Comparison of ENCODE assay signal across 2 cellular contexts in genomic region chr1:23578311-23578996, GRCh38.
TF ChIP-seq lines count a peak whose summit lies in the region.

No MANE protein-coding gene starts in this region.

TF ChIP-seq in HCT116, 20 proteins besides CTCF, POLR2A, EP300 and RAD21:
- no peak for TF ChIP-seq ZFX (IDR thresholded peaks at IDR 0.05)
- TF ChIP-seq MAX (IDR thresholded peaks at IDR 0.05): no peak

TF ChIP-seq in K562, 482 proteins besides CTCF, POLR2A, EP300 and RAD21 (continues in another document):
- TF ChIP-seq RBFOX2 (IDR thresholded peaks at IDR 0.05; ENCODE audit: low read depth, low read length): no peak
- no peak for TF ChIP-seq CREB1 (IDR thresholded peaks at IDR 0.05)
- no peak for TF ChIP-seq CREB1 (CRISPR knock-in tag; IDR thresholded peaks at IDR 0.05)
- peak; percentile 15 for TF ChIP-seq CHD4 (IDR thresholded peaks at IDR 0.05; ENCODE audit: insufficient read depth, insufficient replicate concordance, low read depth, low read length, poor library complexity, severe bottlenecking)
- TF ChIP-seq HDAC2 (IDR thresholded peaks at IDR 0.05): peak; percentile 13; the same call in 1 of the 2 replicates
- TF ChIP-seq, protein P1, sequence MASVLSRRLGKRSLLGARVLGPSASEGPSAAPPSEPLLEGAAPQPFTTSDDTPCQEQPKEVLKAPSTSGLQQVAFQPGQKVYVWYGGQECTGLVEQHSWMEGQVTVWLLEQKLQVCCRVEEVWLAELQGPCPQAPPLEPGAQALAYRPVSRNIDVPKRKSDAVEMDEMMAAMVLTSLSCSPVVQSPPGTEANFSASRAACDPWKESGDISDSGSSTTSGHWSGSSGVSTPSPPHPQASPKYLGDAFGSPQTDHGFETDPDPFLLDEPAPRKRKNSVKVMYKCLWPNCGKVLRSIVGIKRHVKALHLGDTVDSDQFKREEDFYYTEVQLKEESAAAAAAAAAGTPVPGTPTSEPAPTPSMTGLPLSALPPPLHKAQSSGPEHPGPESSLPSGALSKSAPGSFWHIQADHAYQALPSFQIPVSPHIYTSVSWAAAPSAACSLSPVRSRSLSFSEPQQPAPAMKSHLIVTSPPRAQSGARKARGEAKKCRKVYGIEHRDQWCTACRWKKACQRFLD (CRISPR knock-in tag; IDR thresholded peaks at IDR 0.05): no peak
- peak; percentile 74 for TF ChIP-seq ADNP (tag; IDR thresholded peaks at IDR 0.05)
- no peak for TF ChIP-seq ATF7 (IDR thresholded peaks at IDR 0.05)
- TF ChIP-seq KDM1A (IDR thresholded peaks at IDR 0.05): peak; percentile 35 to 63; a peak in 1 of 4 replicates
- TF ChIP-seq, protein P2, sequence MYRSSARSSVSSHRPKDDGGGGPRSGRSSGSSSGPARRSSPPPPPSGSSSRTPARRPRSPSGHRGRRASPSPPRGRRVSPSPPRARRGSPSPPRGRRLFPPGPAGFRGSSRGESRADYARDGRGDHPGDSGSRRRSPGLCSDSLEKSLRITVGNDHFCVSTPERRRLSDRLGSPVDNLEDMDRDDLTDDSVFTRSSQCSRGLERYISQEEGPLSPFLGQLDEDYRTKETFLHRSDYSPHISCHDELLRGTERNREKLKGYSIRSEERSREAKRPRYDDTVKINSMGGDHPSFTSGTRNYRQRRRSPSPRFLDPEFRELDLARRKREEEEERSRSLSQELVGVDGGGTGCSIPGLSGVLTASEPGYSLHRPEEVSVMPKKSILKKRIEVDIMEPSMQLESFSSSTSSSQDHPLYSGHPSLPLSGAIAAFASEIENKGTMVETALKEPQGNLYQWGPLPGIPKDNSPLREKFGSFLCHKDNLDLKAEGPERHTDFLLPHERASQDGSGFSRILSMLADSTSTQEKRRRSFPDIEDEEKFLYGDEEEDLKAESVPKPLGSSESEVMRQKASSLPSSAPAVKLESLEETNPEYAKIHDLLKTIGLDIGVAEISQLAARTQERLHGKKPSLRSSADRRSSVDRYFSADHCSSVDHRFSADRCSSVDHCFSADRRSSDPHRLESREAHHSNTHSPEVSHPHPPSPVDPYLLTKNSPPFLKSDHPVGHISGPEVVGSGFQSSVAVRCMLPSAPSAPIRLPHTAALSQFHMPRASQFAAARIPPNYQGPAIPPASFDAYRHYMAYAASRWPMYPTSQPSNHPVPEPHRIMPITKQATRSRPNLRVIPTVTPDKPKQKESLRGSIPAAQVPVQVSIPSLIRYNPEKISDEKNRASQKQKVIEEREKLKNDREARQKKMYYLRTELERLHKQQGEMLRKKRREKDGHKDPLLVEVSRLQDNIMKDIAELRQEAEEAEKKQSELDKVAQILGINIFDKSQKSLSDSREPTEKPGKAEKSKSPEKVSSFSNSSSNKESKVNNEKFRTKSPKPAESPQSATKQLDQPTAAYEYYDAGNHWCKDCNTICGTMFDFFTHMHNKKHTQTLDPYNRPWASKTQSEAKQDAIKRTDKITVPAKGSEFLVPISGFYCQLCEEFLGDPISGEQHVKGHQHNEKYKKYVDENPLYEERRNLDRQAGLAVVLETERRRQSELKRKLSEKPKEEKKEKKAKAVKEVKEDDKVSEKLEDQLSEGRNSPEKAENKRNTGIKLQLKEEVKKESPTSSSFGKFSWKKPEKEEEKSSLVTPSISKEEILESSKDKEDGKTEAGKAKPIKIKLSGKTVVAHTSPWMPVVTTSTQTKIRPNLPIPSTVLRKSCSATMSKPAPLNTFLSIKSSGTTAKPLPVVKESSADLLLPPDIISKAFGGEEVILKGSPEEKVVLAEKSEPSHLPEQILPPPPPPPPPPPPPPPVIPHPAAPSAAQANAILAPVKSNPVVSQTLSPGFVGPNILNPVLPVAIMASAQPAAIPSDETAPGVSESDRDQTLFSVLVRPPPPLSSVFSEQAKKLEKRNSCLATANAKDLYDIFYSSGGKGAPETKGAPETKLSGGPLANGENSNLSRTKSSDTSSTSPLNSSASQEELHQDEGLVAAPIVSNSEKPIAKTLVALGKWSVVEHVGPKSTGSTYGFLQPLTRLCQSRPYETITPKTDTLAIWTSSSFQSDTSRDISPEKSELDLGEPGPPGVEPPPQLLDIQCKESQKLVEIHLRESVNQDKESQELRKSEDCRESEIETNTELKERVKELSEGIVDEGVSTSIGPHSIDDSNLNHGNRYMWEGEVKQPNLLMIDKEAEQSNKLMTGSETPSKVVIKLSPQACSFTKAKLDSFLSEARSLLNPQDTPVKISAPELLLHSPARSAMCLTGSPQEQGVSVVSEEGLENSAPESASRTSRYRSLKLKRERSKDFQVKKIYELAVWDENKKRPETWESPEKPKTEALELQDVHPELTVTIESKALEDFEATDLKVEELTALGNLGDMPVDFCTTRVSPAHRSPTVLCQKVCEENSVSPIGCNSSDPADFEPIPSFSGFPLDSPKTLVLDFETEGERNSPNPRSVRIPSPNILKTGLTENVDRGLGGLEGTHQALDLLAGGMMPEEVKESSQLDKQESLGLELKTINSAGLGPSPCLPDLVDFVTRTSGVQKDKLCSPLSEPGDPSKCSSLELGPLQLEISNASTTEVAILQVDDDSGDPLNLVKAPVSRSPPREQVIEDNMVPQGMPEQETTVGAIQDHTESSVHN (IDR thresholded peaks at IDR 0.05; ENCODE audit: borderline replicate concordance in 1 of 2, low read depth in 1 of 2): no peak
- TF ChIP-seq FOXJ2 (tag; IDR thresholded peaks at IDR 0.05): no peak
- no peak for TF ChIP-seq CBX3 (IDR thresholded peaks at IDR 0.05; ENCODE audit: borderline replicate concordance in 1 of 2, low read length in 2 of 2)
- no peak for TF ChIP-seq HDGF (IDR thresholded peaks at IDR 0.05)
- no peak for TF ChIP-seq CEBPB (tag; IDR thresholded peaks at IDR 0.05)
- TF ChIP-seq RBM25 (IDR thresholded peaks at IDR 0.05; ENCODE audit: low read depth, low read length, severe bottlenecking): peak; percentile 96
- no peak for TF ChIP-seq NCOR1 (IDR thresholded peaks at IDR 0.05)
- peak; percentile 60; the same call in 1 of the 2 replicates for TF ChIP-seq BCOR (IDR thresholded peaks at IDR 0.05)
- TF ChIP-seq ZHX1 (conservative IDR thresholded peaks at IDR 0.05; ENCODE audit: low read length): no peak
- TF ChIP-seq, protein P3, sequence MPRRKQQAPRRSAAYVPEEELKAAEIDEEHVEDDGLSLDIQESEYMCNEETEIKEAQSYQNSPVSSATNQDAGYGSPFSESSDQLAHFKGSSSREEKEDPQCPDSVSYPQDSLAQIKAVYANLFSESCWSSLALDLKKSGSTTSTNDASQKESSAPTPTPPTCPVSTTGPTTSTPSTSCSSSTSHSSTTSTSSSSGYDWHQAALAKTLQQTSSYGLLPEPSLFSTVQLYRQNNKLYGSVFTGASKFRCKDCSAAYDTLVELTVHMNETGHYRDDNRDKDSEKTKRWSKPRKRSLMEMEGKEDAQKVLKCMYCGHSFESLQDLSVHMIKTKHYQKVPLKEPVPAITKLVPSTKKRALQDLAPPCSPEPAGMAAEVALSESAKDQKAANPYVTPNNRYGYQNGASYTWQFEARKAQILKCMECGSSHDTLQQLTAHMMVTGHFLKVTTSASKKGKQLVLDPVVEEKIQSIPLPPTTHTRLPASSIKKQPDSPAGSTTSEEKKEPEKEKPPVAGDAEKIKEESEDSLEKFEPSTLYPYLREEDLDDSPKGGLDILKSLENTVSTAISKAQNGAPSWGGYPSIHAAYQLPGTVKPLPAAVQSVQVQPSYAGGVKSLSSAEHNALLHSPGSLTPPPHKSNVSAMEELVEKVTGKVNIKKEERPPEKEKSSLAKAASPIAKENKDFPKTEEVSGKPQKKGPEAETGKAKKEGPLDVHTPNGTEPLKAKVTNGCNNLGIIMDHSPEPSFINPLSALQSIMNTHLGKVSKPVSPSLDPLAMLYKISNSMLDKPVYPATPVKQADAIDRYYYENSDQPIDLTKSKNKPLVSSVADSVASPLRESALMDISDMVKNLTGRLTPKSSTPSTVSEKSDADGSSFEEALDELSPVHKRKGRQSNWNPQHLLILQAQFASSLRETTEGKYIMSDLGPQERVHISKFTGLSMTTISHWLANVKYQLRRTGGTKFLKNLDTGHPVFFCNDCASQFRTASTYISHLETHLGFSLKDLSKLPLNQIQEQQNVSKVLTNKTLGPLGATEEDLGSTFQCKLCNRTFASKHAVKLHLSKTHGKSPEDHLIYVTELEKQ (CRISPR knock-in tag; IDR thresholded peaks at IDR 0.05): no peak
- peak; percentile 83 for TF ChIP-seq ZFP36 (IDR thresholded peaks at IDR 0.05; ENCODE audit: low read depth, low read length, partially characterized antibody)
- 0 out of 2 replicates have a peak, but pooled peaks have one; percentile 12 for TF ChIP-seq SPI1 (IDR thresholded peaks at IDR 0.05; ENCODE audit: borderline replicate concordance, low read depth, low read length)
- TF ChIP-seq, protein P4, sequence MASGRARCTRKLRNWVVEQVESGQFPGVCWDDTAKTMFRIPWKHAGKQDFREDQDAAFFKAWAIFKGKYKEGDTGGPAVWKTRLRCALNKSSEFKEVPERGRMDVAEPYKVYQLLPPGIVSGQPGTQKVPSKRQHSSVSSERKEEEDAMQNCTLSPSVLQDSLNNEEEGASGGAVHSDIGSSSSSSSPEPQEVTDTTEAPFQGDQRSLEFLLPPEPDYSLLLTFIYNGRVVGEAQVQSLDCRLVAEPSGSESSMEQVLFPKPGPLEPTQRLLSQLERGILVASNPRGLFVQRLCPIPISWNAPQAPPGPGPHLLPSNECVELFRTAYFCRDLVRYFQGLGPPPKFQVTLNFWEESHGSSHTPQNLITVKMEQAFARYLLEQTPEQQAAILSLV (tag; IDR thresholded peaks at IDR 0.05): no peak
- TF ChIP-seq RCOR1 (IDR thresholded peaks at IDR 0.05; ENCODE audit: borderline replicate concordance in 1 of 2, low read depth in 2 of 2, low read length in 2 of 2): 0 out of 4 replicates have a peak, but pooled peaks have one; percentile 22
- TF ChIP-seq, protein P5, sequence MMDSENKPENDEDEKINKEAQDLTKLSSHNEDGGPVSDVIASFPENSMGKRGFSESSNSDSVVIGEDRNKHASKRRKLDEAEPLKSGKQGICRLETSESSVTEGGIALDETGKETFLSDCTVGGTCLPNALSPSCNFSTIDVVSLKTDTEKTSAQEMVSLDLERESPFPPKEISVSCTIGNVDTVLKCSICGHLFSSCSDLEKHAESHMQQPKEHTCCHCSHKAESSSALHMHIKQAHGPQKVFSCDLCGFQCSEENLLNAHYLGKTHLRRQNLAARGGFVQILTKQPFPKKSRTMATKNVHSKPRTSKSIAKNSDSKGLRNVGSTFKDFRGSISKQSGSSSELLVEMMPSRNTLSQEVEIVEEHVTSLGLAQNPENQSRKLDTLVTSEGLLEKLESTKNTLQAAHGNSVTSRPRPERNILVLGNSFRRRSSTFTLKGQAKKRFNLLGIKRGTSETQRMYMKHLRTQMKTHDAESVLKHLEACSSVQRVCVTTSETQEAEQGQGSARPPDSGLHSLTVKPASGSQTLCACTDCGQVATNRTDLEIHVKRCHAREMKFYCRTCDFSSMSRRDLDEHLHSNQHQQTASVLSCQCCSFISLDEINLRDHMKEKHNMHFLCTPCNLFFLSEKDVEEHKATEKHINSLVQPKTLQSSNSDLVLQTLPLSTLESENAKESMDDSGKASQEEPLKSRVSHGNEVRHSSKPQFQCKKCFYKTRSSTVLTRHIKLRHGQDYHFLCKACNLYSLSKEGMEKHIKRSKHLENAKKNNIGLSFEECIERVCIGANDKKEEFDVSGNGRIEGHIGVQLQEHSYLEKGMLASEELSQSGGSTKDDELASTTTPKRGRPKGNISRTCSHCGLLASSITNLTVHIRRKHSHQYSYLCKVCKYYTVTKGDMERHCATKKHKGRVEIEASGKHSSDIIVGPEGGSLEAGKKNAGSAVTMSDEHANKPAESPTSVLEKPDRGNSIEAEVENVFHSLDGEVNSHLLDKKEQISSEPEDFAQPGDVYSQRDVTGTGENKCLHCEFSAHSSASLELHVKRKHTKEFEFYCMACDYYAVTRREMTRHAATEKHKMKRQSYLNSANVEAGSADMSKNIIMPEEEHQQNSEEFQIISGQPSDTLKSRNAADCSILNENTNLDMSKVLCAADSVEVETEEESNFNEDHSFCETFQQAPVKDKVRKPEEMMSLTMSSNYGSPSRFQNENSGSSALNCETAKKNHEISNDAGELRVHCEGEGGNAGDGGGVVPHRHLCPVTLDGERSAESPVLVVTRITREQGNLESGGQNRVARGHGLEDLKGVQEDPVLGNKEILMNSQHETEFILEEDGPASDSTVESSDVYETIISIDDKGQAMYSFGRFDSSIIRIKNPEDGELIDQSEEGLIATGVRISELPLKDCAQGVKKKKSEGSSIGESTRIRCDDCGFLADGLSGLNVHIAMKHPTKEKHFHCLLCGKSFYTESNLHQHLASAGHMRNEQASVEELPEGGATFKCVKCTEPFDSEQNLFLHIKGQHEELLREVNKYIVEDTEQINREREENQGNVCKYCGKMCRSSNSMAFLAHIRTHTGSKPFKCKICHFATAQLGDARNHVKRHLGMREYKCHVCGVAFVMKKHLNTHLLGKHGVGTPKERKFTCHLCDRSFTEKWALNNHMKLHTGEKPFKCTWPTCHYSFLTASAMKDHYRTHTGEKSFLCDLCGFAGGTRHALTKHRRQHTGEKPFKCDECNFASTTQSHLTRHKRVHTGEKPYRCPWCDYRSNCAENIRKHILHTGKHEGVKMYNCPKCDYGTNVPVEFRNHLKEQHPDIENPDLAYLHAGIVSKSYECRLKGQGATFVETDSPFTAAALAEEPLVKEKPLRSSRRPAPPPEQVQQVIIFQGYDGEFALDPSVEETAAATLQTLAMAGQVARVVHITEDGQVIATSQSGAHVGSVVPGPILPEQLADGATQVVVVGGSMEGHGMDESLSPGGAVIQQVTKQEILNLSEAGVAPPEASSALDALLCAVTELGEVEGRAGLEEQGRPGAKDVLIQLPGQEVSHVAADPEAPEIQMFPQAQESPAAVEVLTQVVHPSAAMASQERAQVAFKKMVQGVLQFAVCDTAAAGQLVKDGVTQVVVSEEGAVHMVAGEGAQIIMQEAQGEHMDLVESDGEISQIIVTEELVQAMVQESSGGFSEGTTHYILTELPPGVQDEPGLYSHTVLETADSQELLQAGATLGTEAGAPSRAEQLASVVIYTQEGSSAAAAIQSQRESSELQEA (IDR thresholded peaks at IDR 0.05; ENCODE audit: low read depth): no peak
- TF ChIP-seq ZNF436 (CRISPR knock-in tag; IDR thresholded peaks at IDR 0.05): 0 out of 2 replicates have a peak, but pooled peaks have one; percentile 40
- no peak for TF ChIP-seq SIN3A (IDR thresholded peaks at IDR 0.05; ENCODE audit: borderline replicate concordance in 2 of 2, control insufficient read depth in 1 of 2, low read depth in 2 of 2, low read length in 2 of 2)
